ENCODE assay signal across 8 cellular contexts in genomic region chr10:103367782-103368518, GRCh38. TPM values are rescaled to one million over a fixed set of nuclear protein-coding genes. Genes with fewer than 3 reads are reported as not detected.
A peak's percentile ranks its signal among the peaks of the same experiment; 100 is the strongest.
DNase-seq lines count a peak whose midpoint lies in the region; ATAC-seq, FAIRE-seq and TF ChIP-seq lines count a peak whose summit lies in the region.

Gene TAF5 (plus strand): TSS chr10:103367976. CDS start chr10:103367990, 14 bp downstream.

- peak within 1 kb of the TSS; percentile 80 for H3K27ac Mint-ChIP-seq in CD4-positive, alpha-beta T cell

- H3K79me2 ChIP-seq in HepG2 (ENCODE audit: insufficient read depth, low read length) = peaks cover 4% of the 10 kb centered on the region

- H3K4me1 Mint-ChIP-seq in CD4-positive, alpha-beta T cell (ENCODE audit: low read depth) = peaks cover 23% of the 10 kb centered on the region

- H3K27me3 ChIP-seq in CD4-positive, alpha-beta T cell (ENCODE audit: control insufficient read depth, insufficient read depth, low read length) = no peaks in the 10 kb centered on the region
- no peaks in the 10 kb centered on the region; a peak in 1 of 5 replicates for H3K27me3 ChIP-seq in HepG2 (ENCODE audit: control insufficient read depth in 1 of 2, insufficient read depth in 2 of 2, low read length in 2 of 2)

- H3K4me3 Mint-ChIP-seq in CD4-positive, alpha-beta T cell = peak within 1 kb of the TSS; percentile 100

- no peaks in the 10 kb centered on the region for H3K36me3 ChIP-seq in HepG2 (replicated peaks in 1 of 2; ENCODE audit: control insufficient read depth in 1 of 2, insufficient read depth in 2 of 2, low read length in 2 of 2)

- peak; percentile 78 to 88 (median 84) for DNase-seq in CD4-positive, alpha-beta T cell
- peak; percentile 95 for DNase-seq in NCI-H82 (lab: John Stamatoyannopoulos, UW)
- peak; percentile 89 to 93 for DNase-seq in activated CD4-positive, alpha-beta T cell treated with anti-CD3 and anti-CD28 coated beads, Interleukin-2, amount 50 U/mL, for 48 hours
- DNase-seq in dermis blood vessel endothelial cell = peak; percentile 97
- peak; percentile 94 for DNase-seq in HepG2 (ENCODE audit: low spot score)
- peak; percentile 79 to 87 for DNase-seq in stimulated activated CD4-positive, alpha-beta T cell treated with anti-CD3 and anti-CD28 coated beads, Interleukin-2, amount 100 ng/mL, for 48 hours

- CTCF ChIA-PET in CD4-positive, alpha-beta T cell (lab: Charles Lee) = interaction anchor here (0.6 to 1.5 kb wide), 4 partner anchors 19 to 663 kb away, joined by 3 to 4 read pairs (median 3); no protein-coding TSS in a partner anchor
- CTCF ChIA-PET in HepG2 (lab: Yijun Ruan, JAX; ENCODE audit: low intra/inter-chr PET ratio, low total read pairs) = no interaction called here

- in situ Hi-C loops in HepG2 (cut with HindIII; ENCODE audit: extremely low pct_ligation_motif_present, low pct_unique_long_range_greater_than_20kb) = no loop called here

- H3K36me3 Mint-ChIP-seq in CD4-positive, alpha-beta T cell (ENCODE audit: low read depth) = peaks cover 20% of the 10 kb centered on the region

- no peaks in the 10 kb centered on the region for H4K20me1 ChIP-seq in HepG2 (ENCODE audit: insufficient read depth, low read length)

- 2% methylated on average over 31 of the region's 81 CpGs for WGBS in HepG2 (ENCODE audit: low lambda C conversion rate)

- H3K4me1 ChIP-seq in HepG2 (ENCODE audit: insufficient read depth, low read length) = peaks cover 25% of the 10 kb centered on the region

- peak; percentile 87 for FAIRE-seq in HepG2 (lab: Jason Lieb, UNC)

- H2AFZ ChIP-seq in HepG2 (ENCODE audit: low read length) = peak within 1 kb of the TSS; percentile 73

- H3K9ac ChIP-seq in HepG2 (ENCODE audit: insufficient read depth, low read depth, low read length) = peak within 1 kb of the TSS; percentile 85

- peak; percentile 61 for ATAC-seq in CD4-positive, alpha-beta T cell (ENCODE audit: poor library complexity)
- ATAC-seq in GM19452 (IDR thresholded peaks at IDR 0.05; ENCODE audit: unreplicated experiment) (peak; percentile 53), HG03575 (IDR thresholded peaks at IDR 0.05; ENCODE audit: extremely low read depth, insufficient number of reproducible peaks, low FRiP score, unreplicated experiment) (peak; percentile 23), HepG2 (peak; percentile 81)

- peak; percentile 87 to 91 for TF ChIP-seq POLR2A in HepG2 (IDR thresholded peaks at IDR 0.05; ENCODE audit: insufficient read depth in 1 of 2, low read depth in 2 of 2, low read length in 2 of 2)

- H3K4me3 ChIP-seq in HepG2 (replicated peaks in 1 of 3; ENCODE audit: insufficient read depth in 1 of 3, low read depth in 2 of 3, low read length in 3 of 3) = peak within 1 kb of the TSS; percentile 82 to 97 (median 95)

- TF ChIP-seq EP300 in HepG2 (IDR thresholded peaks at IDR 0.05; ENCODE audit: low read depth in 2 of 2, low read length in 2 of 2) (no peak; a peak in 1 of 4 replicates), HepG2 (CRISPR knock-in tag; IDR thresholded peaks at IDR 0.05; ENCODE audit: borderline replicate concordance) (no peak)

- H3K9me3 Mint-ChIP-seq in CD4-positive, alpha-beta T cell = peaks cover 3% of the 10 kb centered on the region

- H3K9me3 ChIP-seq in CD4-positive, alpha-beta T cell (ENCODE audit: control insufficient read depth, low read length) = no peaks in the 10 kb centered on the region
- no peaks in the 10 kb centered on the region for H3K9me3 ChIP-seq in HepG2 (ENCODE audit: low read length)

- POLR2A ChIA-PET in CD4-positive, alpha-beta T cell (lab: Charles Lee) = interaction anchor here (0.8 to 3.3 kb wide), 9 partner anchors 17 to 866 kb away, joined by 3 to 28 read pairs (median 4); partner anchors contain the start of genes ACTR1A, ATP5MK, CNNM2 and PCGF6
- POLR2A ChIA-PET in HepG2 (lab: Yijun Ruan, JAX) = interaction anchor here (1.0 to 3.1 kb wide), 4 partner anchors 11 to 28 kb away, joined by 4 to 18 read pairs (median 8); partner anchors contain the start of genes ATP5MK, PCGF6 and PDCD11

- intact Hi-C loops in CD4-positive, alpha-beta T cell (cut with DNase I, micrococcal nuclease) = loop anchor here (1.0 to 10.0 kb wide), 7 partner anchors 17 to 1673 kb away; partner anchors contain the start of genes ATP5MK (in 2 of the 2), PCGF6 (in 2 of the 2), PDCD11 (in 2 of the 2) and FBXW4 (in 1 of the 2)
- intact Hi-C loops in HepG2 (cut with micrococcal nuclease; ENCODE audit: unreplicated experiment) = loop anchor here (2.0 kb wide), 1 partner anchor 27 kb away; no protein-coding TSS in a partner anchor

- H3K27ac ChIP-seq in CD4-positive, alpha-beta T cell (ENCODE audit: low read depth, low read length) = peak within 1 kb of the TSS; percentile 83
- H3K27ac ChIP-seq in HepG2 (ENCODE audit: extremely low read length, insufficient read depth, low read length) = peak within 1 kb of the TSS; percentile 73

- no peak for TF ChIP-seq RAD21 in HepG2 (CRISPR knock-in tag; IDR thresholded peaks at IDR 0.05)

- no peaks in the 10 kb centered on the region for H3K27me3 Mint-ChIP-seq in CD4-positive, alpha-beta T cell

- BruUV-seq in HepG2 (replicated peaks; lab: Mats Ljungman, UMichigan) = no TSS peak

- peak; percentile 22 for TF ChIP-seq CTCF in CD4-positive, alpha-beta T cell (IDR thresholded peaks at IDR 0.05)
- TF ChIP-seq CTCF in HepG2 (CRISPR knock-in tag; IDR thresholded peaks at IDR 0.05) = peak; percentile 25; the same call in 1 of the 2 replicates

- peak within 1 kb of the TSS; percentile 70 for H3K4me2 ChIP-seq in HepG2 (ENCODE audit: low read depth, low read length)

TF ChIP-seq in HepG2, 621 proteins besides CTCF, POLR2A, EP300 and RAD21 (continues in another document):
- TF ChIP-seq HMG20B (CRISPR knock-in tag; conservative IDR thresholded peaks at IDR 0.05) (no peak), MAZ (IDR thresholded peaks at IDR 0.05; ENCODE audit: borderline replicate concordance, low read depth, low read length) (peak; percentile 68; the same call in 1 of the 2 replicates), MAZ (CRISPR knock-in tag; IDR thresholded peaks at IDR 0.05; ENCODE audit: low read depth) (peak; percentile 82), ZNF362 (CRISPR knock-in tag; IDR thresholded peaks at IDR 0.05; ENCODE audit: borderline replicate concordance) (no peak), PLRG1 (conservative IDR thresholded peaks at IDR 0.05) (no peak), ZNF224 (CRISPR knock-in tag; IDR thresholded peaks at IDR 0.05) (no peak), ZNF589 (CRISPR knock-in tag; conservative IDR thresholded peaks at IDR 0.05) (no peak; the same call in 1 of the 2 replicates), ZSCAN25 (CRISPR knock-in tag; IDR thresholded peaks at IDR 0.05) (peak; percentile 62), ZNF724P (CRISPR knock-in tag; IDR thresholded peaks at IDR 0.05; ENCODE audit: borderline replicate concordance) (no peak), ELK4 (CRISPR knock-in tag; IDR thresholded peaks at IDR 0.05; ENCODE audit: borderline replicate concordance) (no peak), RAD51 (IDR thresholded peaks at IDR 0.05; ENCODE audit: borderline replicate concordance) (no peak), YY1 (IDR thresholded peaks at IDR 0.05; ENCODE audit: insufficient read depth, insufficient replicate concordance, low read depth, low read length) (peak; percentile 99)

RNA-seq across cellular contexts. Expression of gene TAF5, which starts in this region (rescaled TPM):
- total RNA-seq in CD4-positive, alpha-beta T cell = 1 to 10 TPM; 3.8 to 4.0 TPM
- total RNA-seq in dermis blood vessel endothelial cell (7.5 and 9.4 TPM in 2 replicates), HepG2 (2016; rRNA removed; fragmentation: Illumina TruSeq; extraction: Trizol) (8.7 and 13.6 TPM in 2 replicates)
- 1.2 TPM in 2 replicates for total RNA-seq in HepG2 (2016; cell fraction: cytosol; rRNA removed; fragmentation: Illumina TruSeq; extraction: Trizol; ENCODE audit: low read depth)
- 8.2 and 11.9 TPM in 2 replicates for total RNA-seq in HepG2 (2016; cell fraction: insoluble cytoplasmic fraction; rRNA removed; fragmentation: Illumina TruSeq; extraction: Trizol)
- 2.8 and 2.9 TPM in 2 replicates for total RNA-seq in HepG2 (2016; cell fraction: membrane; rRNA removed; fragmentation: Illumina TruSeq; extraction: Trizol)
- total RNA-seq in HepG2 (2016; cell fraction: nucleus; rRNA removed; fragmentation: Illumina TruSeq; extraction: Trizol) = 5.1 and 5.4 TPM in 2 replicates
- polyA plus RNA-seq in HepG2 (2011; rRNA removed) = 2.6 and 3.8 TPM in 2 replicates
- polyA plus RNA-seq in HepG2 (2011; cell fraction: cytosol; rRNA removed) = 1.9 and 2.2 TPM in 2 replicates
- polyA plus RNA-seq in HepG2 (2011; cell fraction: nucleus; rRNA removed) = 1.5 and 1.6 TPM in 2 replicates
- 3.3 and 4.6 TPM in 2 replicates for polyA plus RNA-seq in HepG2 (2012)
- polyA plus RNA-seq in HepG2 (2016; cell fraction: cytosol; fragmentation: Illumina TruSeq; extraction: Trizol; ENCODE audit: low read depth) = 0.42 and 0.52 TPM in 2 replicates
- 10.3 and 10.8 TPM in 2 replicates for polyA plus RNA-seq in HepG2 (2016; cell fraction: insoluble cytoplasmic fraction; fragmentation: Illumina TruSeq; extraction: Trizol; ENCODE audit: low read depth)
- polyA plus RNA-seq in HepG2 (2016; cell fraction: membrane; fragmentation: Illumina TruSeq; extraction: Trizol; ENCODE audit: low read depth) = 1.1 and 1.3 TPM in 2 replicates
- 5.9 and 6.2 TPM in 2 replicates for polyA plus RNA-seq in HepG2 (2016; cell fraction: nucleus; fragmentation: Illumina TruSeq; extraction: Trizol; ENCODE audit: insufficient read depth, low read depth)
- 3.8 and 4.9 TPM in 2 replicates for polyA minus RNA-seq in HepG2 (2011; rRNA and poly(A)+ RNA removed; ENCODE audit: low replicate concordance)
- 3.6 and 4.0 TPM in 2 replicates for polyA minus RNA-seq in HepG2 (2011; cell fraction: cytosol; rRNA and poly(A)+ RNA removed)
- 3.0 and 3.5 TPM in 2 replicates for polyA minus RNA-seq in HepG2 (2011; cell fraction: nucleus; rRNA and poly(A)+ RNA removed)

Comparison
In these comparisons a context has a peak if more than half of its experiments do, and no peak if none do; other contexts are left out.
1. Peak in every context shown above with its lines: DNase-seq, ATAC-seq, H3K4me3 ChIP-seq and H3K27ac ChIP-seq.
2. ATAC-seq: peak in every context shown above with its lines; median percentile 81 in HepG2; 61 in CD4-positive, alpha-beta T cell; 53 in GM19452; 23 in HG03575.